Comparison of ENCODE assay signal across 30 cellular contexts in the genomic region with DNA sequence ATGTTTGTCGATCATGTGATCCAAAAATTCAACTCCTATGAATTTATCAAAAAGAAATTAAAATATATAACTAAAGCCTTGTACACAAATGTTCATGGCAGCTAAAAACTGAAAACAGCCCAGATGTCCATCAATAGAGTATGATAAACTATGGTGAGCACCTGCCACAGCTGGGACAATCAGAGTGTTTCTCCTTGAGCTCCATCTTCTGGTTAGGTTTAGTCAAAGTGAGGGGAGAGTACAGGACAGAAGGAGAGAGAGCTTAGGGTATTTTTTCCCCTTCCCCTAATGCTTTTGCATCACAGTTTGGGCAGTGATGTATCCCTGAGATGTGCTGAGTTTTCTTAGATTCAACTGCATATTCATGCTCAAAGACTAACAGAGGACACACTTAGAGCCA.
"Had no signal": no experiment of that assay in that cellular context is flagged by ENCODE, and none has a peak within 500 bp of the region (broad histone marks: within the 10 kb centered on the region; RNA-seq: fewer than 3 reads in every experiment).

No MANE protein-coding gene starts in this region.

- ATAC-seq: esophagus mucosa; gastrocnemius medialis; left lobe of liver; psoas muscle; right cardiac atrium; stimulated activated naive CD8-positive, alpha-beta T cell treated with anti-CD3 and anti-CD28 coated beads, Interleukin-15, amount 100 ng/mL, for 72 hours; upper lobe of right lung had no signal

- H3K27ac ChIP-seq: colonic mucosa, epithelial cell of prostate, gastrocnemius medialis, ovary, psoas muscle, suprapubic skin, transverse colon, upper lobe of right lung, uterus had no signal

- H3K9me3 Mint-ChIP-seq: endodermal cell; nephron progenitor cell; stimulated activated naive CD8-positive, alpha-beta T cell treated with anti-CD3 and anti-CD28 coated beads, Interleukin-15, amount 100 ng/mL, for 72 hours had no signal

- DNase-seq: colonic mucosa; effector CD8-positive, alpha-beta T cell; endodermal cell; foreskin fibroblast; gastrocnemius medialis; head of caudate nucleus; kidney; nephron progenitor cell; nucleus accumbens; ovary; posterior cingulate gyrus; psoas muscle; right cardiac atrium; stimulated activated CD4-positive, alpha-beta T cell treated with anti-CD3 and anti-CD28 coated beads, Interleukin-12 subunit alpha, Interleukin-12 subunit beta, amount 100 ng/mL, for 4 hours; stimulated activated CD4-positive, alpha-beta T cell treated with anti-CD3 and anti-CD28 coated beads, Interleukin-1b, Interleukin-23, amount 100 ng/mL, for 48 hours; stimulated activated CD4-positive, alpha-beta T cell treated with anti-CD3 and anti-CD28 coated beads, Interleukin-4, amount 100 ng/mL, for 1 hour; stimulated activated CD8-positive, alpha-beta memory T cell treated with anti-CD3 and anti-CD28 coated beads, Interleukin-4, amount 100 ng/mL, for 48 hours; stimulated activated naive CD4-positive, alpha-beta T cell; stimulated activated naive CD8-positive, alpha-beta T cell treated with anti-CD3 and anti-CD28 coated beads, Interleukin-15, amount 100 ng/mL, for 72 hours; transverse colon; upper lobe of right lung; uterus had no signal

- H3K4me2 ChIP-seq: smooth muscle cell had no signal

- H3K4me1 Mint-ChIP-seq: memory B cell had no signal

- H3K27me3 ChIP-seq: colonic mucosa, gastrocnemius medialis, ovary, suprapubic skin, transverse colon, upper lobe of right lung, uterus had no signal

- FAIRE-seq: kidney had no signal

- H3K9me3 ChIP-seq: colonic mucosa, gastrocnemius medialis, ovary, psoas muscle, suprapubic skin, transverse colon, upper lobe of right lung, uterus had no signal

- H3K27me3 Mint-ChIP-seq: dendritic cell treated with granulocyte-macrophage colony-stimulating factor and Interleukin-4, amounts not matched to agents 40 ng/mL and 50 ng/mL, for 4 days; stimulated activated naive CD8-positive, alpha-beta T cell treated with anti-CD3 and anti-CD28 coated beads, Interleukin-15, amount 100 ng/mL, for 72 hours had no signal

- H3K4me3 ChIP-seq: colonic mucosa, gastrocnemius medialis, lung, ovary, psoas muscle, smooth muscle cell, suprapubic skin, transverse colon, upper lobe of right lung, uterus had no signal

- H3K4me3 Mint-ChIP-seq: dendritic cell treated with granulocyte-macrophage colony-stimulating factor and Interleukin-4, amounts not matched to agents 40 ng/mL and 50 ng/mL, for 4 days; endodermal cell; memory B cell; nephron progenitor cell; stimulated activated naive CD8-positive, alpha-beta T cell treated with anti-CD3 and anti-CD28 coated beads, Interleukin-15, amount 100 ng/mL, for 72 hours had no signal

- H3K36me3 ChIP-seq: colonic mucosa, gastrocnemius medialis, ovary, suprapubic skin, transverse colon, upper lobe of right lung, uterus had no signal

- H3K4me1 ChIP-seq: colonic mucosa, gastrocnemius medialis, psoas muscle, suprapubic skin, transverse colon, upper lobe of right lung, uterus had no signal

- H3K27ac Mint-ChIP-seq: dendritic cell treated with granulocyte-macrophage colony-stimulating factor and Interleukin-4, amounts not matched to agents 40 ng/mL and 50 ng/mL, for 4 days; endodermal cell; memory B cell; nephron progenitor cell; stimulated activated naive CD8-positive, alpha-beta T cell treated with anti-CD3 and anti-CD28 coated beads, Interleukin-15, amount 100 ng/mL, for 72 hours had no signal
